11 cellular contexts compared by ENCODE assay signal in genomic region chr15:90161946-90162345, GRCh38. TPM values are rescaled to one million over a fixed set of nuclear protein-coding genes. Genes with fewer than 3 reads are reported as not detected.
DNase-seq lines count a peak whose midpoint lies in the region; ATAC-seq and TF ChIP-seq lines count a peak whose summit lies in the region.
"Had no signal": no experiment of that assay in that cellular context is flagged by ENCODE, and none has a peak within 500 bp of the region (broad histone marks: within the 10 kb centered on the region; RNA-seq: fewer than 3 reads in every experiment).

No MANE protein-coding gene starts in this region.

- DNase-seq in SKM-1 (lab: John Stamatoyannopoulos, UW; ENCODE audit: unreplicated experiment), result peak; percentile 87
- DNase-seq in CD4-positive, alpha-beta T cell, result no peak
- no peak for DNase-seq in NCI-H2171 treated with DMSO at 0.1 percent for 48 hours (lab: John Stamatoyannopoulos, UW)
- no peak for DNase-seq in activated T-helper 2 cell treated with anti-CD3 and anti-CD28 coated beads, Interferon-gamma antibody, Interleukin-2, Interleukin-4, amounts not matched to agents 10 μg/mL and 5 μg/mL and 100 μg/mL, durations not matched to agents 14 hours and 24 hours and 36 hours (ENCODE audit: low spot score)
- DNase-seq in HuH-7.5 (ENCODE audit: low spot score), result no peak
- DNase-seq: NCI-H2029 had no signal

- H3K27me3 Mint-ChIP-seq in stimulated activated memory B cell treated with anti-CD40 and anti-IgM and Interleukin-4, amounts not matched to agents 10 μg/mL and 1 μg/mL and 100 μg/mL, for 72 hours, result no peaks in the 10 kb centered on the region
- H3K27me3 Mint-ChIP-seq in CD4-positive, alpha-beta T cell, result no peaks in the 10 kb centered on the region
- H3K27me3 Mint-ChIP-seq in activated T-helper 2 cell treated with anti-CD3 and anti-CD28 coated beads, Interferon-gamma antibody, Interleukin-2, Interleukin-4, amounts not matched to agents 10 μg/mL and 5 μg/mL and 100 μg/mL, durations not matched to agents 14 hours and 24 hours and 36 hours (ENCODE audit: low read depth), result no peaks in the 10 kb centered on the region

- H3K4me3 Mint-ChIP-seq in stimulated activated memory B cell treated with anti-CD40 and anti-IgM and Interleukin-4, amounts not matched to agents 10 μg/mL and 1 μg/mL and 100 μg/mL, for 72 hours, result no peak overlapping the region
- no peak overlapping the region for H3K4me3 Mint-ChIP-seq in CD4-positive, alpha-beta T cell
- H3K4me3 Mint-ChIP-seq in activated T-helper 2 cell treated with anti-CD3 and anti-CD28 coated beads, Interferon-gamma antibody, Interleukin-2, Interleukin-4, amounts not matched to agents 10 μg/mL and 5 μg/mL and 100 μg/mL, durations not matched to agents 14 hours and 24 hours and 36 hours (ENCODE audit: low read depth), result no peak overlapping the region
- H3K4me3 Mint-ChIP-seq: central memory CD8-positive, alpha-beta T cell had no signal

- no peak for TF ChIP-seq CTCF in CD4-positive, alpha-beta T cell (IDR thresholded peaks at IDR 0.05)

- no peaks in the 10 kb centered on the region for H3K9me3 ChIP-seq in CD4-positive, alpha-beta T cell (ENCODE audit: control insufficient read depth, low read length)

- H3K36me3 Mint-ChIP-seq in stimulated activated memory B cell treated with anti-CD40 and anti-IgM and Interleukin-4, amounts not matched to agents 10 μg/mL and 1 μg/mL and 100 μg/mL, for 72 hours, result no peaks in the 10 kb centered on the region
- no peaks in the 10 kb centered on the region for H3K36me3 Mint-ChIP-seq in CD4-positive, alpha-beta T cell (ENCODE audit: low read depth)
- no peaks in the 10 kb centered on the region for H3K36me3 Mint-ChIP-seq in activated T-helper 2 cell treated with anti-CD3 and anti-CD28 coated beads, Interferon-gamma antibody, Interleukin-2, Interleukin-4, amounts not matched to agents 10 μg/mL and 5 μg/mL and 100 μg/mL, durations not matched to agents 14 hours and 24 hours and 36 hours (ENCODE audit: low read depth)

- H3K27ac ChIP-seq in CD4-positive, alpha-beta T cell (ENCODE audit: low read depth, low read length), result no peak overlapping the region

- peaks cover 58% of the 10 kb centered on the region for H3K4me1 Mint-ChIP-seq in stimulated activated memory B cell treated with anti-CD40 and anti-IgM and Interleukin-4, amounts not matched to agents 10 μg/mL and 1 μg/mL and 100 μg/mL, for 72 hours
- H3K4me1 Mint-ChIP-seq in CD4-positive, alpha-beta T cell (ENCODE audit: low read depth), result peaks cover 9% of the 10 kb centered on the region
- peaks cover 39% of the 10 kb centered on the region for H3K4me1 Mint-ChIP-seq in activated T-helper 2 cell treated with anti-CD3 and anti-CD28 coated beads, Interferon-gamma antibody, Interleukin-2, Interleukin-4, amounts not matched to agents 10 μg/mL and 5 μg/mL and 100 μg/mL, durations not matched to agents 14 hours and 24 hours and 36 hours (ENCODE audit: low read depth)

- CTCF ChIA-PET in CD4-positive, alpha-beta T cell (lab: Charles Lee), result no interaction called here

- POLR2A ChIA-PET in CD4-positive, alpha-beta T cell (lab: Charles Lee), result no interaction called here

- peak overlapping the region; percentile 73 for H3K27ac Mint-ChIP-seq in stimulated activated memory B cell treated with anti-CD40 and anti-IgM and Interleukin-4, amounts not matched to agents 10 μg/mL and 1 μg/mL and 100 μg/mL, for 72 hours
- H3K27ac Mint-ChIP-seq in CD4-positive, alpha-beta T cell, result no peak overlapping the region
- no peak overlapping the region for H3K27ac Mint-ChIP-seq in activated T-helper 2 cell treated with anti-CD3 and anti-CD28 coated beads, Interferon-gamma antibody, Interleukin-2, Interleukin-4, amounts not matched to agents 10 μg/mL and 5 μg/mL and 100 μg/mL, durations not matched to agents 14 hours and 24 hours and 36 hours

- ATAC-seq in GM19351 (IDR thresholded peaks at IDR 0.05; ENCODE audit: unreplicated experiment) (peak; percentile 73), HG03045 (IDR thresholded peaks at IDR 0.05; ENCODE audit: unreplicated experiment) (peak; percentile 43)
- ATAC-seq in stimulated activated memory B cell treated with anti-CD40 and anti-IgM and Interleukin-4, amounts not matched to agents 10 μg/mL and 1 μg/mL and 100 μg/mL, for 72 hours, result peak; percentile 89
- ATAC-seq in CD4-positive, alpha-beta T cell (ENCODE audit: poor library complexity), result no peak
- ATAC-seq: activated CD4-positive, CD25-positive, alpha-beta regulatory T cell treated with anti-CD3 and anti-CD28 coated beads, Interleukin-2, amount 50 U/mL, for 24 hours had no signal

- intact Hi-C loops in CD4-positive, alpha-beta T cell (cut with DNase I, micrococcal nuclease), result no loop called here
- intact Hi-C loops in activated T-helper 2 cell treated with anti-CD3 and anti-CD28 coated beads, Interferon-gamma antibody, Interleukin-2, Interleukin-4, amounts not matched to agents 10 μg/mL and 5 μg/mL and 100 μg/mL, durations not matched to agents 14 hours and 24 hours and 36 hours (cut with micrococcal nuclease), result no loop called here

- H3K9me3 Mint-ChIP-seq in stimulated activated memory B cell treated with anti-CD40 and anti-IgM and Interleukin-4, amounts not matched to agents 10 μg/mL and 1 μg/mL and 100 μg/mL, for 72 hours, result no peaks in the 10 kb centered on the region
- no peaks in the 10 kb centered on the region for H3K9me3 Mint-ChIP-seq in CD4-positive, alpha-beta T cell
- no peaks in the 10 kb centered on the region for H3K9me3 Mint-ChIP-seq in activated T-helper 2 cell treated with anti-CD3 and anti-CD28 coated beads, Interferon-gamma antibody, Interleukin-2, Interleukin-4, amounts not matched to agents 10 μg/mL and 5 μg/mL and 100 μg/mL, durations not matched to agents 14 hours and 24 hours and 36 hours
- H3K9me3 Mint-ChIP-seq: central memory CD8-positive, alpha-beta T cell had no signal

- no peaks in the 10 kb centered on the region for H3K27me3 ChIP-seq in CD4-positive, alpha-beta T cell (ENCODE audit: control insufficient read depth, insufficient read depth, low read length)

RNA-seq across cellular contexts. Expression of gene SEMA4B, which starts 39.2 kb away (rescaled TPM):
- 1 to 10 TPM; 8.0 to 9.5 TPM for total RNA-seq in CD4-positive, alpha-beta T cell
- total RNA-seq in activated T-helper 2 cell treated with anti-CD3 and anti-CD28 coated beads, Interferon-gamma antibody, Interleukin-2, Interleukin-4, amounts not matched to agents 10 μg/mL and 5 μg/mL and 100 μg/mL, durations not matched to agents 14 hours and 24 hours and 36 hours, result 28.3 and 30.2 TPM in 2 replicates

RNA-seq across cellular contexts. Expression of gene IDH2, which starts 59.7 kb away (rescaled TPM):
- 10 to 100 TPM; 38.0 to 38.2 TPM for total RNA-seq in CD4-positive, alpha-beta T cell
- total RNA-seq in activated T-helper 2 cell treated with anti-CD3 and anti-CD28 coated beads, Interferon-gamma antibody, Interleukin-2, Interleukin-4, amounts not matched to agents 10 μg/mL and 5 μg/mL and 100 μg/mL, durations not matched to agents 14 hours and 24 hours and 36 hours, result 139 and 141 TPM in 2 replicates
